21 cellular contexts compared by ENCODE assay signal in genomic region chr16:57502048-57502775, GRCh38. TPM values are rescaled to one million over a fixed set of nuclear protein-coding genes. Genes with fewer than 3 reads are reported as not detected.
DNase-seq lines count a peak whose midpoint lies in the region; ATAC-seq and TF ChIP-seq lines count a peak whose summit lies in the region.
"Had no signal": no experiment of that assay in that cellular context is flagged by ENCODE, and none has a peak within 500 bp of the region (broad histone marks: within the 10 kb centered on the region; RNA-seq: fewer than 3 reads in every experiment).

No MANE protein-coding gene starts in this region.

- POLR2A ChIA-PET in WTC11 (lab: Charles Lee): no interaction called here

- H3K27ac ChIP-seq in cardiac muscle cell: peak overlapping the region; percentile 97
- H3K27ac ChIP-seq in left ventricle myocardium inferior (replicated peaks): no peak overlapping the region
- no peak overlapping the region for H3K27ac ChIP-seq in upper lobe of left lung
- H3K27ac ChIP-seq: dorsolateral prefrontal cortex, gastroesophageal sphincter, suprapubic skin had no signal

- ATAC-seq in upper lobe of left lung (ENCODE audit: low FRiP score in 2 of 2) (peak; percentile 9 to 27), WTC11 (no peak), GM18858 (IDR thresholded peaks at IDR 0.05; ENCODE audit: unreplicated experiment) (no peak)
- ATAC-seq: gastroesophageal sphincter, left colon had no signal

- H3K27ac Mint-ChIP-seq in endothelial cell (ENCODE audit: unreplicated experiment) (no peak overlapping the region), WTC11 (no peak overlapping the region)

- DNase-seq in cardiac muscle cell (ENCODE audit: low read depth in 1 of 2, low spot score in 1 of 2): no peak
- DNase-seq in left ventricle myocardium inferior: no peak
- peak; percentile 28 to 83 for DNase-seq in NCI-H2081 (lab: John Stamatoyannopoulos, UW)
- no peak for DNase-seq in endothelial cell (ENCODE audit: low spot score)
- peak in 1 of 2 donors; percentile 63 for DNase-seq in upper lobe of left lung
- no peak for DNase-seq in activated CD4-positive, alpha-beta T cell treated with anti-CD3 and anti-CD28 coated beads for 1 hour
- no peak for DNase-seq in WTC11 (ENCODE audit: low spot score)
- DNase-seq: activated CD4-positive, alpha-beta T cell treated with anti-CD3 and anti-CD28 coated beads for 48 hours; activated CD8-positive, alpha-beta memory T cell treated with anti-CD3 and anti-CD28 coated beads, Interleukin-2, amount 50 U/mL, for 4 hours; activated effector memory CD4-positive, alpha-beta T cell treated with Interleukin-2 at 50 U/mL for 16 hours; caudate nucleus; dorsolateral prefrontal cortex; erythroblast; GOT3; left colon; stimulated activated CD4-positive, alpha-beta T cell treated with anti-CD3 and anti-CD28 coated beads, Interleukin-12 subunit alpha, Interleukin-12 subunit beta, amount 100 ng/mL, for 4 hours had no signal

- H3K4me3 ChIP-seq in cardiac muscle cell (no peak overlapping the region), left ventricle myocardium inferior (no peak overlapping the region), upper lobe of left lung (no peak overlapping the region)
- H3K4me3 ChIP-seq: dorsolateral prefrontal cortex, gastroesophageal sphincter, suprapubic skin had no signal

- H3K27me3 Mint-ChIP-seq in endothelial cell (ENCODE audit: unreplicated experiment) (peaks cover 3% of the 10 kb centered on the region), WTC11 (ENCODE audit: low read depth) (no peaks in the 10 kb centered on the region)

- H3K36me3 Mint-ChIP-seq in endothelial cell (ENCODE audit: low read depth, unreplicated experiment) (no peaks in the 10 kb centered on the region), WTC11 (no peaks in the 10 kb centered on the region)

- CTCF ChIA-PET in WTC11 (lab: Charles Lee): interaction anchor here (0.5 to 1.4 kb wide), 5 partner anchors 10 to 363 kb away, joined by 3 to 6 read pairs (median 3); partner anchors contain the start of gene DOK4

- peak overlapping the region; percentile 49 for H3K4me3 Mint-ChIP-seq in endothelial cell (ENCODE audit: unreplicated experiment)
- no peak overlapping the region for H3K4me3 Mint-ChIP-seq in WTC11

- H3K9me3 ChIP-seq in cardiac muscle cell (ENCODE audit: low read depth) (no peaks in the 10 kb centered on the region), left ventricle myocardium inferior (replicated peaks) (no peaks in the 10 kb centered on the region), upper lobe of left lung (no peaks in the 10 kb centered on the region)
- H3K9me3 ChIP-seq: gastroesophageal sphincter, suprapubic skin had no signal

- WGBS in upper lobe of left lung, 2 donors: 56 to 57% methylated on average over 12 of the region's 12 CpGs

- peaks cover 63% of the 10 kb centered on the region for H3K4me1 ChIP-seq in cardiac muscle cell (ENCODE audit: low read depth)
- H3K4me1 ChIP-seq in left ventricle myocardium inferior: no peaks in the 10 kb centered on the region
- H3K4me1 ChIP-seq in upper lobe of left lung: peaks cover 5 to 28% (median 17%) of the 10 kb centered on the region in 4 donors
- H3K4me1 ChIP-seq: gastroesophageal sphincter, suprapubic skin had no signal

- no peak for TF ChIP-seq POLR2A in upper lobe of left lung (IDR thresholded peaks at IDR 0.05)

- H3K9me3 Mint-ChIP-seq in endothelial cell (ENCODE audit: unreplicated experiment) (no peaks in the 10 kb centered on the region), WTC11 (no peaks in the 10 kb centered on the region)

- no peak for TF ChIP-seq EP300 in upper lobe of left lung (IDR thresholded peaks at IDR 0.05)

- H3K27me3 ChIP-seq in cardiac muscle cell: no peaks in the 10 kb centered on the region
- no peaks in the 10 kb centered on the region for H3K27me3 ChIP-seq in left ventricle myocardium inferior (ENCODE audit: low read depth)
- H3K27me3 ChIP-seq in upper lobe of left lung: no peaks in the 10 kb centered on the region
- H3K27me3 ChIP-seq: dorsolateral prefrontal cortex, suprapubic skin had no signal

- intact Hi-C loops in left ventricle myocardium inferior (cut with micrococcal nuclease): no loop called here

- no peak for TF ChIP-seq CTCF in cardiac muscle cell (IDR thresholded peaks at IDR 0.05; ENCODE audit: low read depth, low read length)
- TF ChIP-seq CTCF in left ventricle myocardium inferior (IDR thresholded peaks at IDR 0.05; ENCODE audit: borderline replicate concordance): no peak
- no peak for TF ChIP-seq CTCF in endothelial cell (IDR thresholded peaks at IDR 0.05; ENCODE audit: unreplicated experiment)
- no peak for TF ChIP-seq CTCF in upper lobe of left lung (IDR thresholded peaks at IDR 0.05)
- TF ChIP-seq CTCF in WTC11 (IDR thresholded peaks at IDR 0.05): no peak

- H3K4me1 Mint-ChIP-seq in endothelial cell (ENCODE audit: unreplicated experiment) (peaks cover 31% of the 10 kb centered on the region), WTC11 (peaks cover 11% of the 10 kb centered on the region)

- H3K36me3 ChIP-seq in cardiac muscle cell (no peaks in the 10 kb centered on the region), left ventricle myocardium inferior (no peaks in the 10 kb centered on the region), upper lobe of left lung (no peaks in the 10 kb centered on the region)
- H3K36me3 ChIP-seq: gastroesophageal sphincter, suprapubic skin had no signal

TF ChIP-seq in WTC11, 78 proteins besides CTCF, POLR2A, EP300 and RAD21 (continues in another document):
- TF ChIP-seq TCF7 (CRISPR knock-in tag; IDR thresholded peaks at IDR 0.05; ENCODE audit: low read depth) (no peak), CREB1 (CRISPR knock-in tag; IDR thresholded peaks at IDR 0.05) (no peak)
- TF ChIP-seq, protein P1, sequence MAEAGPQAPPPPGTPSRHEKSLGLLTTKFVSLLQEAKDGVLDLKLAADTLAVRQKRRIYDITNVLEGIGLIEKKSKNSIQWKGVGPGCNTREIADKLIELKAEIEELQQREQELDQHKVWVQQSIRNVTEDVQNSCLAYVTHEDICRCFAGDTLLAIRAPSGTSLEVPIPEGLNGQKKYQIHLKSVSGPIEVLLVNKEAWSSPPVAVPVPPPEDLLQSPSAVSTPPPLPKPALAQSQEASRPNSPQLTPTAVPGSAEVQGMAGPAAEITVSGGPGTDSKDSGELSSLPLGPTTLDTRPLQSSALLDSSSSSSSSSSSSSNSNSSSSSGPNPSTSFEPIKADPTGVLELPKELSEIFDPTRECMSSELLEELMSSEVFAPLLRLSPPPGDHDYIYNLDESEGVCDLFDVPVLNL (CRISPR knock-in tag; IDR thresholded peaks at IDR 0.05; ENCODE audit: borderline replicate concordance, low read depth): no peak

RNA-seq across cellular contexts. Expression of gene DOK4, which starts 15.9 kb away (rescaled TPM):
- total RNA-seq in cardiac muscle cell (1,502 and 2,409 TPM in 2 replicates), left ventricle myocardium inferior (10.0 TPM), endothelial cell (ENCODE audit: unreplicated experiment) (69.4 TPM), upper lobe of left lung (10 to 100 TPM; 36.7 to 87.3 (median 54.1) TPM), WTC11 (2021) (21.8 to 25.0 TPM (median 21.9 TPM) in 3 replicates)
- polyA plus RNA-seq in cardiac muscle cell: 1,563 and 2,826 TPM in 2 replicates

RNA-seq across cellular contexts. Expression of gene CCDC102A, which starts 34.2 kb away (rescaled TPM):
- total RNA-seq in cardiac muscle cell (41.3 and 51.9 TPM in 2 replicates), left ventricle myocardium inferior (11.3 TPM), endothelial cell (ENCODE audit: unreplicated experiment) (14.6 TPM), upper lobe of left lung (10 to 100 TPM in 5 of 6 donors, 1 to 10 TPM in 1; 8.2 to 41.9 (median 16.5) TPM), WTC11 (2021) (5.2 to 7.1 TPM (median 6.8 TPM) in 3 replicates)
- 30.1 and 43.8 TPM in 2 replicates for polyA plus RNA-seq in cardiac muscle cell

RNA-seq across cellular contexts. Expression of gene POLR2C, which starts 39.7 kb away (rescaled TPM):
- total RNA-seq in cardiac muscle cell (126 and 164 TPM in 2 replicates), left ventricle myocardium inferior (47.6 TPM), endothelial cell (ENCODE audit: unreplicated experiment) (52.1 TPM), upper lobe of left lung (100 to 1,000 TPM in 4 of 6 donors, 10 to 100 TPM in 2; 70.6 to 210 (median 112) TPM), WTC11 (2021) (67.9 to 75.4 TPM (median 67.9 TPM) in 3 replicates)
- polyA plus RNA-seq in cardiac muscle cell: 80.0 and 83.5 TPM in 2 replicates

RNA-seq across cellular contexts. Expression of gene ADGRG5, which starts 40.2 kb away (rescaled TPM):
- not detected in 2 replicates for total RNA-seq in cardiac muscle cell
- 0.05 TPM in 1 of 2 replicates, not detected in the other for polyA plus RNA-seq in cardiac muscle cell
- total RNA-seq in left ventricle myocardium inferior: not detected
- total RNA-seq in endothelial cell (ENCODE audit: unreplicated experiment): 0.28 TPM
- 1 to 10 TPM in 3 of 6 donors, under 1 TPM in 3; 0.76 to 1.8 (median 0.92) TPM for total RNA-seq in upper lobe of left lung
- total RNA-seq in WTC11 (2021): 9.1 to 9.9 TPM (median 9.5 TPM) in 3 replicates
- total RNA-seq: NCI-H460, renal cortical epithelial cell had no signal

RNA-seq across cellular contexts. Expression of gene COQ9, which starts 54.9 kb away (rescaled TPM):
- 111 and 115 TPM in 2 replicates for total RNA-seq in cardiac muscle cell
- polyA plus RNA-seq in cardiac muscle cell: 147 and 152 TPM in 2 replicates
- total RNA-seq in left ventricle myocardium inferior: 234 TPM
- total RNA-seq in endothelial cell (ENCODE audit: unreplicated experiment): 23.1 TPM
- total RNA-seq in upper lobe of left lung: 10 to 100 TPM; 33.1 to 47.1 (median 39.4) TPM
- total RNA-seq in WTC11 (2021): 39.2 to 40.2 TPM (median 39.8 TPM) in 3 replicates

Comparison
In these comparisons a context has a peak if more than half of its experiments do, and no peak if none do; other contexts are left out.
1. RNA of gene DOK4, which starts 15.9 kb away (total RNA-seq): 1,502 to 2,409 TPM in cardiac muscle cell; 69.4 TPM in endothelial cell (single experiment), 36.7 to 87.3 TPM in upper lobe of left lung, 21.8 to 25.0 TPM in WTC11 and 10.0 TPM in left ventricle myocardium inferior (single experiment); every median in the first group is over 10 times any median in the second.
2. DNase-seq: peak in NCI-H2081 (2 of 2); none in cardiac muscle cell (0 of 2), left ventricle myocardium inferior (single experiment), endothelial cell (single experiment), activated CD4-positive, alpha-beta T cell treated with anti-CD3 and anti-CD28 coated beads for 1 hour (single experiment) and WTC11 (single experiment).
3. ATAC-seq: peak in upper lobe of left lung (2 of 2); none in WTC11 (single experiment) and GM18858 (single experiment).